24 cellular contexts compared by ENCODE assay signal in genomic region chr6:105302617-105303128, GRCh38.
A peak's percentile ranks its signal among the peaks of the same experiment; 100 is the strongest.
DNase-seq lines count a peak whose midpoint lies in the region; ATAC-seq and TF ChIP-seq lines count a peak whose summit lies in the region.
"Had no signal": no experiment of that assay in that cellular context is flagged by ENCODE, and none has a peak within 500 bp of the region (broad histone marks: within the 10 kb centered on the region; RNA-seq: fewer than 3 reads in every experiment).

No MANE protein-coding gene starts in this region.

- DNase-seq in COLO668 (lab: John Stamatoyannopoulos, UW; ENCODE audit: unreplicated experiment): peak; percentile 68
- no peak for DNase-seq in LNCaP clone FGC (ENCODE audit: low read depth)
- DNase-seq in foreskin fibroblast: peak in 1 of 2 donors; percentile 37
- no peak for DNase-seq in NCI-H526 (lab: John Stamatoyannopoulos, UW)
- DNase-seq in NCI-H1092 treated with DMSO at 0.1 percent for 48 hours (lab: John Stamatoyannopoulos, UW): no peak
- DNase-seq: activated CD4-positive, alpha-beta T cell treated with anti-CD3 and anti-CD28 coated beads, Interleukin-2, amount 10 ng/mL, durations not matched to agents 24 days and 14 days; activated CD8-positive, alpha-beta memory T cell treated with anti-CD3 and anti-CD28 coated beads, Interleukin-2, amount 10 ng/mL, durations not matched to agents 7 days and 5 days; activated naive CD4-positive, alpha-beta T cell treated with Interleukin-2 at 50 U/mL for 16 hours; activated T-cell treated with anti-CD3 and anti-CD28 coated beads, Interleukin-2, amount 50 U/mL, for 72 hours; adrenal gland; Caco-2; colonic mucosa; EL; NCI-H1694 treated with DMSO at 0.1 percent for 48 hours; NCI-H774; stimulated activated naive CD8-positive, alpha-beta T cell treated with anti-CD3 and anti-CD28 coated beads, Interleukin-15, amount 100 ng/mL, for 72 hours; T-helper 2 cell; tibial artery had no signal

- no peaks in the 10 kb centered on the region for H3K27me3 ChIP-seq in skeletal muscle tissue (ENCODE audit: control insufficient read depth in 3 of 3, insufficient read depth in 3 of 3, low read length in 3 of 3)
- H3K27me3 ChIP-seq: adrenal gland, colonic mucosa, tibial artery had no signal

- peak overlapping the region; percentile 16 for H3K4me3 ChIP-seq in LNCaP clone FGC (ENCODE audit: low read depth, low read length)
- peak overlapping the region; percentile 6 to 47 for H3K4me3 ChIP-seq in foreskin fibroblast (ENCODE audit: low read depth in 1 of 2, low read length in 2 of 2)
- peak overlapping the region in 2 of 3 donors; percentile 34 to 49 for H3K4me3 ChIP-seq in skeletal muscle tissue (ENCODE audit: low read length in 3 of 3)
- H3K4me3 ChIP-seq: adrenal gland, colonic mucosa, K562, lung, tibial artery had no signal

- peak overlapping the region; percentile 9 for H3K27ac ChIP-seq in skeletal muscle tissue (ENCODE audit: low read depth, low read length)
- H3K27ac ChIP-seq: adrenal gland, colonic mucosa, tibial artery had no signal

- no peak for ATAC-seq in GM19328 (IDR thresholded peaks at IDR 0.05; ENCODE audit: unreplicated experiment)
- ATAC-seq: activated CD8-positive, alpha-beta memory T cell treated with anti-CD3 and anti-CD28 coated beads, Interleukin-2, amount 10 ng/mL, durations not matched to agents 7 days and 5 days; activated T-cell treated with anti-CD3 and anti-CD28 coated beads, Interleukin-2, amount 50 U/mL, for 72 hours; K562; sciatic nerve; SK-N-SH treated with all-trans-retinoic acid at 6 μM for 48 hours; stimulated activated naive CD8-positive, alpha-beta T cell treated with anti-CD3 and anti-CD28 coated beads, Interleukin-15, amount 100 ng/mL, for 72 hours had no signal

- H3K4me1 ChIP-seq in skeletal muscle tissue (ENCODE audit: control insufficient read depth in 3 of 3, insufficient read depth in 3 of 3, low read length in 3 of 3): peaks cover 17 to 32% (median 19%) of the 10 kb centered on the region in 3 donors
- H3K4me1 ChIP-seq: adrenal gland, Caco-2, colonic mucosa, tibial artery had no signal

- H3K36me3 ChIP-seq in skeletal muscle tissue (ENCODE audit: control insufficient read depth in 3 of 3, insufficient read depth in 3 of 3, low read length in 3 of 3): peaks cover 0 to 9% (median 2%) of the 10 kb centered on the region in 3 donors
- H3K36me3 ChIP-seq: adrenal gland, colonic mucosa had no signal

- TF ChIP-seq CTCF in LNCaP clone FGC (IDR thresholded peaks at IDR 0.05; ENCODE audit: control insufficient read depth, extremely low read depth, insufficient read depth) (peak; percentile 77), foreskin fibroblast (IDR thresholded peaks at IDR 0.05; ENCODE audit: low read depth, low read length) (peak; percentile 39)

- no peak overlapping the region for H3K9ac ChIP-seq in skeletal muscle tissue (ENCODE audit: low read depth in 1 of 3, low read length in 3 of 3)

- no peaks in the 10 kb centered on the region for H3K9me3 ChIP-seq in skeletal muscle tissue (ENCODE audit: control insufficient read depth in 3 of 3, low read length in 3 of 3)
- H3K9me3 ChIP-seq: Caco-2, colonic mucosa, tibial artery had no signal
